Comparison of ENCODE assay signal across 8 cellular contexts in genomic region chr2:38748857-38749804, GRCh38. TPM values are rescaled to one million over a fixed set of nuclear protein-coding genes. Genes with fewer than 3 reads are reported as not detected.
DNase-seq lines count a peak whose midpoint lies in the region; ATAC-seq and TF ChIP-seq lines count a peak whose summit lies in the region.

No MANE protein-coding gene starts in this region.

- no peak overlapping the region for H2BK12ac ChIP-seq in trophoblast cell (ENCODE audit: low read length)

- no TSS peak for BruUV-seq in PC-3 (replicated peaks; lab: Mats Ljungman, UMichigan)

- H3K4me3 ChIP-seq in GM08714 (ENCODE audit: low read length) (peak overlapping the region; percentile 88), PC-3 (ENCODE audit: low read length) (peak overlapping the region; percentile 98), trophoblast cell (ENCODE audit: low read depth, low read length) (no peak overlapping the region), mucosa of descending colon (no peak overlapping the region)

- H3K4me1 ChIP-seq in PC-3 (ENCODE audit: insufficient read depth, low read length) (peaks cover 34% of the 10 kb centered on the region), trophoblast cell (ENCODE audit: control insufficient read depth in 1 of 2, insufficient read depth in 2 of 2, low read length in 2 of 2) (no peaks in the 10 kb centered on the region), mucosa of descending colon (ENCODE audit: low read depth) (peaks cover 17% of the 10 kb centered on the region)

- no peak for DNase-seq in PC-3
- no peak for DNase-seq in epithelial cell of prostate (ENCODE audit: low read depth, low spot score)
- DNase-seq in trophoblast cell, result peak in 1 of 2 donors; percentile 74
- no peak for DNase-seq in mucosa of descending colon
- no peak for DNase-seq in NCI-H446 (lab: John Stamatoyannopoulos, UW)
- DNase-seq in iPS-NIHi7 (ENCODE audit: extremely low spot score), result no peak

- H3K27ac ChIP-seq in PC-3 (ENCODE audit: low read length) (no peak overlapping the region), epithelial cell of prostate (peak overlapping the region; percentile 81), trophoblast cell (ENCODE audit: low read depth, low read length) (no peak overlapping the region)

- CTCF ChIA-PET in PC-3 (lab: Charles Lee), result no interaction called here

- H3K18ac ChIP-seq in trophoblast cell (ENCODE audit: low read length), result no peak overlapping the region

- H3K27me3 ChIP-seq in PC-3 (ENCODE audit: low read length) (no peaks in the 10 kb centered on the region), trophoblast cell (ENCODE audit: insufficient read depth, low read length) (no peaks in the 10 kb centered on the region)

- H3K36me3 ChIP-seq in PC-3 (ENCODE audit: low read depth, low read length) (peaks cover 61% of the 10 kb centered on the region), trophoblast cell (ENCODE audit: control insufficient read depth in 1 of 2, insufficient read depth in 2 of 2, low read length in 2 of 2) (peaks cover 13 to 32% of the 10 kb centered on the region in 2 experiments), mucosa of descending colon (ENCODE audit: low read depth) (no peaks in the 10 kb centered on the region)

- H3K23ac ChIP-seq in trophoblast cell (ENCODE audit: low read length), result no peak overlapping the region

- no peaks in the 10 kb centered on the region for H3K9me3 ChIP-seq in PC-3 (ENCODE audit: low read length)
- no peaks in the 10 kb centered on the region for H3K9me3 ChIP-seq in trophoblast cell (ENCODE audit: insufficient read depth, low read depth, low read length)
- no peaks in the 10 kb centered on the region for H3K9me3 ChIP-seq in mucosa of descending colon

- peaks cover 16% of the 10 kb centered on the region for H3K79me1 ChIP-seq in trophoblast cell (ENCODE audit: low read length)

- H2BK120ac ChIP-seq in trophoblast cell (ENCODE audit: insufficient read depth, low read length, poor library complexity), result no peak overlapping the region

- H3K4ac ChIP-seq in trophoblast cell (ENCODE audit: low read depth, low read length), result peak overlapping the region; percentile 67

- peaks cover 71% of the 10 kb centered on the region for H3K79me2 ChIP-seq in PC-3 (ENCODE audit: low read length)
- H3K79me2 ChIP-seq in trophoblast cell (ENCODE audit: control insufficient read depth, insufficient read depth, low read length, poor library complexity), result peaks cover 21% of the 10 kb centered on the region

- no peak overlapping the region for H4K12ac ChIP-seq in trophoblast cell (ENCODE audit: low read depth, low read length)

- ATAC-seq in PC-3 (no peak), GM21381 (IDR thresholded peaks at IDR 0.05; ENCODE audit: unreplicated experiment) (no peak), mucosa of descending colon (no peak)

- intact Hi-C loops in PC-3 (cut with micrococcal nuclease) (no loop called here), mucosa of descending colon (cut with DNase I, micrococcal nuclease) (no loop called here)

- H2AK5ac ChIP-seq in trophoblast cell (ENCODE audit: low read length), result no peak overlapping the region

- H3K9me2 ChIP-seq in PC-3 (replicated peaks; ENCODE audit: low read length), result no peaks in the 10 kb centered on the region

- H4K8ac ChIP-seq in trophoblast cell (ENCODE audit: low read depth, low read length), result no peak overlapping the region

- H3K14ac ChIP-seq in trophoblast cell (ENCODE audit: low read length), result no peak overlapping the region

- no peak overlapping the region for H4K91ac ChIP-seq in trophoblast cell (ENCODE audit: low read depth, low read length)

- peaks cover under 1% of the 10 kb centered on the region for H3F3A ChIP-seq in PC-3 (ENCODE audit: low read length, unreplicated experiment)

- no peak for TF ChIP-seq CTCF in PC-3 (conservative IDR thresholded peaks at IDR 0.05; ENCODE audit: low read depth, low read length)
- no peak for TF ChIP-seq CTCF in mucosa of descending colon (IDR thresholded peaks at IDR 0.05)

- H3K4me2 ChIP-seq in PC-3 (ENCODE audit: low read length) (peak overlapping the region; percentile 86), trophoblast cell (ENCODE audit: low read length) (peak overlapping the region; percentile 97)

- H2BK5ac ChIP-seq in trophoblast cell (ENCODE audit: low read depth, low read length, poor library complexity), result no peak overlapping the region

- WGBS in trophoblast cell (ENCODE audit: extremely low coverage, insufficient coverage, insufficient read length), result no CpG with 5 or more reads among the region's 27 CpGs

- POLR2A ChIA-PET in PC-3 (lab: Charles Lee; ENCODE audit: unreplicated experiment), result no interaction called here

- peak overlapping the region; percentile 94 for H3K9ac ChIP-seq in PC-3 (ENCODE audit: low read length)
- no peak overlapping the region for H3K9ac ChIP-seq in trophoblast cell (ENCODE audit: low read length)

- H2AFZ ChIP-seq in PC-3 (ENCODE audit: low read length) (no peak overlapping the region), trophoblast cell (ENCODE audit: insufficient read depth, low read length, poor library complexity) (no peak overlapping the region)

- peaks cover 65% of the 10 kb centered on the region for H4K20me1 ChIP-seq in PC-3 (ENCODE audit: low read length)

RNA-seq across cellular contexts. Expression of gene SRSF7, which starts 2.0 kb away (rescaled TPM):
- total RNA-seq in PC-3 (2014; rRNA removed), result 148 and 160 TPM in 2 replicates
- polyA plus RNA-seq in trophoblast cell (2013), result 200 and 205 TPM in 2 replicates
- 100 to 1,000 TPM in 2 of 3 donors, 10 to 100 TPM in 1; 91.3 to 130 (median 113) TPM for total RNA-seq in mucosa of descending colon

RNA-seq across cellular contexts. Expression of gene GEMIN6, which starts 28.9 kb away (rescaled TPM):
- total RNA-seq in PC-3 (2014; rRNA removed) (13.7 and 23.8 TPM in 2 replicates), mucosa of descending colon (10 to 100 TPM in 1 of 3 donors, 1 to 10 TPM in 2; 6.4 to 11.5 (median 7.5) TPM)
- polyA plus RNA-seq in trophoblast cell (2013), result 6.2 and 6.6 TPM in 2 replicates

Comparison
In these comparisons a context has a peak if more than half of its experiments do, and no peak if none do; other contexts are left out.
1. H3K4me3 ChIP-seq: peak in GM08714 (single experiment) and PC-3 (single experiment); none in trophoblast cell (single experiment) and mucosa of descending colon (single experiment).